In genomic region chr17:38994026-38994425, GRCh38 we compare ENCODE assay signal across 25 cellular contexts. TPM values are rescaled to one million over a fixed set of nuclear protein-coding genes. Genes with fewer than 3 reads are reported as not detected.
DNase-seq lines count a peak whose midpoint lies in the region; ATAC-seq and TF ChIP-seq lines count a peak whose summit lies in the region.
"Had no signal": no experiment of that assay in that cellular context is flagged by ENCODE, and none has a peak within 500 bp of the region (broad histone marks: within the 10 kb centered on the region; RNA-seq: fewer than 3 reads in every experiment).

No MANE protein-coding gene starts in this region.

- H3K4me1 ChIP-seq in heart right ventricle = peaks cover 0 to 20% (median 6%) of the 10 kb centered on the region in 9 donors
- H3K4me1 ChIP-seq: SJSA1 had no signal

- no peaks in the 10 kb centered on the region for H3K36me3 ChIP-seq in heart right ventricle
- H3K36me3 ChIP-seq: MG63, SJSA1 had no signal

- WGBS in heart right ventricle, 2 donors = 17 to 47% methylated on average over 2 of the region's 2 CpGs

- no peaks in the 10 kb centered on the region for H3K27me3 ChIP-seq in heart right ventricle
- H3K27me3 ChIP-seq: MG63, SJSA1 had no signal

- DNase-seq in heart right ventricle (no peak), left ventricle myocardium superior (no peak), NCI-H2107 (lab: John Stamatoyannopoulos, UW) (peak; percentile 20), NCI-H345 treated with DMSO at 0.1 percent for 48 hours (lab: John Stamatoyannopoulos, UW; ENCODE audit: unreplicated experiment) (peak; percentile 19), Kasumi-1 (lab: John Stamatoyannopoulos, UW) (no peak)
- DNase-seq: C1 segment of cervical spinal cord; CD4-positive, alpha-beta memory T cell; COR-L47; DND-41; GM23248; H7; KBM-7; MG63; NCI-H1694 treated with DMSO at 0.1 percent for 48 hours; NCI-H2171; NCI-H226; NCI-H524; NCI-H748 treated with DMSO at 0.1 percent for 48 hours; Right ventricle myocardium superior; RPMI8226; T-helper 2 cell had no signal

- peak overlapping the region in 4 of 10 donors; percentile 10 to 68 (median 39) for H3K27ac ChIP-seq in heart right ventricle
- H3K27ac ChIP-seq: GM23248, SJSA1 had no signal

- no peak overlapping the region for H3K4me3 ChIP-seq in heart right ventricle
- H3K4me3 ChIP-seq: GM23248, MG63, SJSA1 had no signal

- ATAC-seq in heart right ventricle = peak in 5 of 8 donors; percentile 56 to 68 (median 61)
- no peak for ATAC-seq in left ventricle myocardium superior
- ATAC-seq in GM21576 (IDR thresholded peaks at IDR 0.05; ENCODE audit: unreplicated experiment) = no peak
- ATAC-seq in GM21390 (IDR thresholded peaks at IDR 0.05; ENCODE audit: unreplicated experiment) = no peak

- no peak for TF ChIP-seq CTCF in heart right ventricle (IDR thresholded peaks at IDR 0.05)

- intact Hi-C loops in heart right ventricle (cut with DNase I) (loop anchor here in 1 of 10 donors (5.0 kb wide), 1 partner anchor 33 kb away; no protein-coding TSS in a partner anchor), left ventricle myocardium superior (cut with micrococcal nuclease) (no loop called here)

- H3K9me3 ChIP-seq in heart right ventricle = peaks cover 0 to 28% (median 14%) of the 10 kb centered on the region in 11 donors

RNA-seq across cellular contexts. Expression of gene FBXO47, which starts 26.8 kb away (rescaled TPM):
- not detected for total RNA-seq in heart right ventricle
- polyA plus RNA-seq in heart right ventricle = not detected
- not detected for total RNA-seq in left ventricle myocardium superior
- total RNA-seq: A673; CD4-positive, alpha-beta memory T cell; H7; Right ventricle myocardium superior; SJSA1 had no signal
- polyA plus RNA-seq: CD4-positive, alpha-beta memory T cell; GM23248 had no signal

Comparison
In these comparisons a context has a peak if more than half of its experiments do, and no peak if none do; other contexts are left out.
1. ATAC-seq: peak in heart right ventricle (5 of 8); none in left ventricle myocardium superior (single experiment), GM21576 (single experiment) and GM21390 (single experiment).
2. DNase-seq: peak in NCI-H2107 (single experiment) and NCI-H345 treated with DMSO at 0.1 percent for 48 hours (single experiment); none in heart right ventricle (0 of 2), left ventricle myocardium superior (single experiment) and Kasumi-1 (0 of 2).